13 cellular contexts compared by ENCODE assay signal in the genomic region with DNA sequence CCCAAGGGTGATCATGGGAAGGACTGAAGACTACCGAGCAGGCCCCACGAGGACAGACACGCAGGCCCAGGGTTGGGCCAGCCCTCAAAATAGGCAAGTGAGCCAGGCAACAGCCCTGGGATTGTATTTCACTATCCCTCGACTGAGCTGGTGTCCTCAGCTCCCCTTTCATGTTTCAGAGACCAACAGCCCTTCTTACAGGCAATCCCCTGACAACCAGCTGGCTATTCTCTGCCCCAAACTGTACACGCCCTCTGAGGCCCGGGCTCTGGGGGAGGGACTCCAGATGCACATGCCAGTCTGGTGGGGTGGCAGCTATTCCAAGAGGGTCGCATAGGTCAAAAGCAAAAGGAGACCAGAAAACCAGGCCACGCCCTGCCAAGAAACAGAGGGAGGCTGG.
DNase-seq lines count a peak whose midpoint lies in the region; ATAC-seq and TF ChIP-seq lines count a peak whose summit lies in the region.
"Had no signal": no experiment of that assay in that cellular context is flagged by ENCODE, and none has a peak within 500 bp of the region (broad histone marks: within the 10 kb centered on the region; RNA-seq: fewer than 3 reads in every experiment).

No MANE protein-coding gene starts in this region.

- no peak overlapping the region for H3K4me3 Mint-ChIP-seq in dendritic cell treated with granulocyte-macrophage colony-stimulating factor and Interleukin-4, amounts not matched to agents 40 ng/mL and 50 ng/mL, for 4 days
- H3K4me3 Mint-ChIP-seq: activated CD4-positive, alpha-beta T cell treated with anti-CD3 and anti-CD28 coated beads for 36 hours had no signal

- H3K9ac ChIP-seq in subcutaneous abdominal adipose tissue (ENCODE audit: low read length in 5 of 5): peak overlapping the region in 1 of 5 donors; percentile 65

- peaks cover 6% of the 10 kb centered on the region for H3K36me3 Mint-ChIP-seq in dendritic cell treated with granulocyte-macrophage colony-stimulating factor and Interleukin-4, amounts not matched to agents 40 ng/mL and 50 ng/mL, for 4 days (ENCODE audit: low read depth)

- no peaks in the 10 kb centered on the region for H3K27me3 ChIP-seq in subcutaneous abdominal adipose tissue (ENCODE audit: control insufficient read depth in 5 of 5, insufficient read depth in 4 of 5, low read length in 5 of 5)
- H3K27me3 ChIP-seq: left lung had no signal

- peaks cover 2% of the 10 kb centered on the region for H3K4me1 ChIP-seq in mucosa of descending colon (ENCODE audit: low read depth)
- H3K4me1 ChIP-seq in subcutaneous abdominal adipose tissue (ENCODE audit: control insufficient read depth in 5 of 5, insufficient read depth in 5 of 5, low read length in 5 of 5): peaks cover 3 to 32% (median 27%) of the 10 kb centered on the region in 5 donors

- intact Hi-C loops in dendritic cell treated with granulocyte-macrophage colony-stimulating factor and Interleukin-4, amounts not matched to agents 40 ng/mL and 50 ng/mL, for 4 days (cut with micrococcal nuclease): no loop called here
- intact Hi-C loops in mucosa of descending colon (cut with DNase I, micrococcal nuclease): no loop called here

- no peak for TF ChIP-seq CTCF in mucosa of descending colon (IDR thresholded peaks at IDR 0.05)

- H3K36me3 ChIP-seq in mucosa of descending colon (ENCODE audit: low read depth) (no peaks in the 10 kb centered on the region), subcutaneous abdominal adipose tissue (ENCODE audit: control insufficient read depth in 5 of 5, insufficient read depth in 5 of 5, low read length in 5 of 5) (no peaks in the 10 kb centered on the region)
- H3K36me3 ChIP-seq: left lung had no signal

- H3K4me3 ChIP-seq in mucosa of descending colon (no peak overlapping the region), subcutaneous abdominal adipose tissue (ENCODE audit: low read depth in 1 of 5, low read length in 5 of 5) (peak overlapping the region in 1 of 5 donors; percentile 2)
- H3K4me3 ChIP-seq: left lung had no signal

- DNase-seq in NCI-H82 (lab: John Stamatoyannopoulos, UW) (peak; percentile 95), mucosa of descending colon (no peak), ecto neural progenitor cell (ENCODE audit: low spot score) (no peak), cerebellar cortex (ENCODE audit: low spot score) (no peak), midbrain (lab: John Stamatoyannopoulos, UW) (no peak)
- DNase-seq: activated CD4-positive, alpha-beta T cell treated with anti-CD3 and anti-CD28 coated beads for 36 hours; DND-41; HCEC 1CT; left lung; NCI-H446 treated with DMSO at 0.1 percent for 48 hours had no signal

- H3K9me3 Mint-ChIP-seq in dendritic cell treated with granulocyte-macrophage colony-stimulating factor and Interleukin-4, amounts not matched to agents 40 ng/mL and 50 ng/mL, for 4 days: peaks cover 8% of the 10 kb centered on the region

- H3K9me3 ChIP-seq in mucosa of descending colon (no peaks in the 10 kb centered on the region), subcutaneous abdominal adipose tissue (ENCODE audit: control insufficient read depth in 5 of 5, low read length in 5 of 5) (peaks cover 0 to 5% (median 0%) of the 10 kb centered on the region in 5 donors)
- H3K9me3 ChIP-seq: left lung had no signal

- H3K27ac ChIP-seq in subcutaneous abdominal adipose tissue (ENCODE audit: low read depth, low read length): peak overlapping the region; percentile 86

- peaks cover 93% of the 10 kb centered on the region for H3K4me1 Mint-ChIP-seq in dendritic cell treated with granulocyte-macrophage colony-stimulating factor and Interleukin-4, amounts not matched to agents 40 ng/mL and 50 ng/mL, for 4 days (ENCODE audit: low read depth)

- ATAC-seq in mucosa of descending colon: peak; percentile 18
- no peak for ATAC-seq in GM18873 (IDR thresholded peaks at IDR 0.05; ENCODE audit: low FRiP score, unreplicated experiment)
- ATAC-seq: activated CD4-positive, alpha-beta T cell treated with anti-CD3 and anti-CD28 coated beads for 36 hours had no signal

- peaks cover 3% of the 10 kb centered on the region for H3K27me3 Mint-ChIP-seq in dendritic cell treated with granulocyte-macrophage colony-stimulating factor and Interleukin-4, amounts not matched to agents 40 ng/mL and 50 ng/mL, for 4 days

- peak overlapping the region; percentile 68 for H3K27ac Mint-ChIP-seq in dendritic cell treated with granulocyte-macrophage colony-stimulating factor and Interleukin-4, amounts not matched to agents 40 ng/mL and 50 ng/mL, for 4 days
- H3K27ac Mint-ChIP-seq: activated CD4-positive, alpha-beta T cell treated with anti-CD3 and anti-CD28 coated beads for 36 hours had no signal
